ENCODE assay signal across 29 cellular contexts in genomic region chr11:116093481-116093880, GRCh38.
"Had no signal": no experiment of that assay in that cellular context is flagged by ENCODE, and none has a peak within 500 bp of the region (broad histone marks: within the 10 kb centered on the region; RNA-seq: fewer than 3 reads in every experiment).

No MANE protein-coding gene starts in this region.

- H3K9me3 Mint-ChIP-seq: activated B cell treated with CpG ODN at 0.5 μM for 24 hours; activated CD8-positive, alpha-beta T cell treated with anti-CD3 and anti-CD28 coated beads for 36 hours; activated naive CD4-positive, alpha-beta T cell treated with anti-CD3 and anti-CD28 coated beads for 36 hours; activated naive CD4-positive, alpha-beta T cell treated with anti-CD3 and anti-CD28 coated beads, Interleukin-2, amount 50 U/mL, for 24 hours; activated naive CD8-positive, alpha-beta T cell treated with anti-CD3 and anti-CD28 coated beads for 36 hours; activated T-cell treated with anti-CD3 and anti-CD28 coated beads, Interleukin-2, amount 50 U/mL, for 4 hours; activated T-helper 17 cell treated with anti-CD3 and anti-CD28 coated beads, Interleukin-2, amount 50 U/mL, for 72 hours had no signal

- H3K9me3 ChIP-seq: adrenal gland, body of pancreas, colonic mucosa had no signal

- H3K36me3 ChIP-seq: adrenal gland, cardiac muscle cell, colonic mucosa had no signal

- H3K27ac ChIP-seq: adrenal gland, body of pancreas, cardiac muscle cell, colonic mucosa, VCaP had no signal

- H3K27me3 Mint-ChIP-seq: activated B cell treated with CpG ODN at 0.5 μM for 24 hours; activated naive CD8-positive, alpha-beta T cell treated with anti-CD3 and anti-CD28 coated beads for 36 hours; activated naive CD8-positive, alpha-beta T cell treated with anti-CD3 and anti-CD28 coated beads, Interleukin-2, amount 50 U/mL, for 24 hours had no signal

- DNase-seq: activated B cell treated with CpG ODN at 0.5 μM for 24 hours; activated CD4-positive, alpha-beta T cell treated with anti-CD3 and anti-CD28 coated beads for 48 hours; activated CD4-positive, alpha-beta T cell treated with anti-CD3 and anti-CD28 coated beads, Interleukin-2, amount 50 U/mL, for 1 hour; activated CD4-positive, alpha-beta T cell treated with anti-CD3 and anti-CD28 coated beads, Interleukin-2, amount 50 U/mL, for 48 hours; activated CD8-positive, alpha-beta memory T cell treated with anti-CD3 and anti-CD28 coated beads for 24 hours; activated CD8-positive, alpha-beta T cell treated with anti-CD3 and anti-CD28 coated beads for 36 hours; activated effector memory CD4-positive, alpha-beta T cell treated with Interleukin-2 at 50 U/mL for 16 hours; activated gamma-delta T cell treated with Interleukin-2 at 50 U/mL for 16 hours; activated naive CD4-positive, alpha-beta T cell treated with anti-CD3 and anti-CD28 coated beads for 36 hours; activated naive CD8-positive, alpha-beta T cell treated with anti-CD3 and anti-CD28 coated beads for 36 hours; activated naive CD8-positive, alpha-beta T cell treated with anti-CD3 and anti-CD28 coated beads, Interleukin-2, amount 50 U/mL, for 24 hours; activated T-cell treated with anti-CD3 and anti-CD28 coated beads, Interleukin-2, amount 50 U/mL, for 4 hours; adrenal gland; amygdala; aorta; body of pancreas; central memory CD4-positive, alpha-beta T cell; colonic mucosa; effector CD8-positive, alpha-beta T cell; foreskin fibroblast; head of caudate nucleus; hippocampal formation; T-helper 2 cell had no signal

- FAIRE-seq: frontal cortex, TTC549 had no signal

- H3K4me1 Mint-ChIP-seq: activated B cell treated with CpG ODN at 0.5 μM for 24 hours; activated naive CD4-positive, alpha-beta T cell treated with anti-CD3 and anti-CD28 coated beads, Interleukin-2, amount 50 U/mL, for 24 hours; activated naive CD8-positive, alpha-beta T cell treated with anti-CD3 and anti-CD28 coated beads for 36 hours; activated naive CD8-positive, alpha-beta T cell treated with anti-CD3 and anti-CD28 coated beads, Interleukin-2, amount 50 U/mL, for 24 hours; activated T-helper 17 cell treated with anti-CD3 and anti-CD28 coated beads, Interleukin-2, amount 50 U/mL, for 72 hours had no signal

- H3K4me1 ChIP-seq: adrenal gland, body of pancreas, colonic mucosa had no signal

- H3K4me3 Mint-ChIP-seq: activated B cell treated with CpG ODN at 0.5 μM for 24 hours; activated CD8-positive, alpha-beta T cell treated with anti-CD3 and anti-CD28 coated beads for 36 hours; activated naive CD4-positive, alpha-beta T cell treated with anti-CD3 and anti-CD28 coated beads for 36 hours; activated naive CD4-positive, alpha-beta T cell treated with anti-CD3 and anti-CD28 coated beads, Interleukin-2, amount 50 U/mL, for 24 hours; activated naive CD8-positive, alpha-beta T cell treated with anti-CD3 and anti-CD28 coated beads for 36 hours; activated naive CD8-positive, alpha-beta T cell treated with anti-CD3 and anti-CD28 coated beads, Interleukin-2, amount 50 U/mL, for 24 hours; activated T-cell treated with anti-CD3 and anti-CD28 coated beads, Interleukin-2, amount 50 U/mL, for 4 hours; activated T-helper 17 cell treated with anti-CD3 and anti-CD28 coated beads, Interleukin-2, amount 50 U/mL, for 72 hours had no signal

- H3K4me3 ChIP-seq: adrenal gland, body of pancreas, cardiac muscle cell, colonic mucosa had no signal

- H3K36me3 Mint-ChIP-seq: activated naive CD4-positive, alpha-beta T cell treated with anti-CD3 and anti-CD28 coated beads, Interleukin-2, amount 50 U/mL, for 24 hours; activated naive CD8-positive, alpha-beta T cell treated with anti-CD3 and anti-CD28 coated beads for 36 hours had no signal

- H3K27ac Mint-ChIP-seq: activated B cell treated with CpG ODN at 0.5 μM for 24 hours; activated CD8-positive, alpha-beta T cell treated with anti-CD3 and anti-CD28 coated beads for 36 hours; activated naive CD4-positive, alpha-beta T cell treated with anti-CD3 and anti-CD28 coated beads for 36 hours; activated naive CD4-positive, alpha-beta T cell treated with anti-CD3 and anti-CD28 coated beads, Interleukin-2, amount 50 U/mL, for 24 hours; activated naive CD8-positive, alpha-beta T cell treated with anti-CD3 and anti-CD28 coated beads for 36 hours; activated naive CD8-positive, alpha-beta T cell treated with anti-CD3 and anti-CD28 coated beads, Interleukin-2, amount 50 U/mL, for 24 hours; activated T-helper 17 cell treated with anti-CD3 and anti-CD28 coated beads, Interleukin-2, amount 50 U/mL, for 72 hours had no signal

- H3K27me3 ChIP-seq: adrenal gland, body of pancreas, cardiac muscle cell, colonic mucosa had no signal
